In genomic region chr2:127675335-127676261, GRCh38 we compare ENCODE assay signal across 8 cellular contexts. TPM values are rescaled to one million over a fixed set of nuclear protein-coding genes. Genes with fewer than 3 reads are reported as not detected.
A peak's percentile ranks its signal among the peaks of the same experiment; 100 is the strongest.
DNase-seq lines count a peak whose midpoint lies in the region; ATAC-seq, FAIRE-seq and TF ChIP-seq lines count a peak whose summit lies in the region.

Gene LIMS2 (minus strand): TSS chr2:127675530. CDS start chr2:127675024, 506 bp downstream.

- POLR2A ChIA-PET in K562 (lab: Yijun Ruan, JAX) = interaction anchor here (0.8 to 1.2 kb wide), 2 partner anchors 11 to 781 kb away, joined by 3 to 5 read pairs; no protein-coding TSS in a partner anchor

- H3K4me3 ChIP-seq in K562 = no peak within 1 kb of the TSS
- peak within 1 kb of the TSS in 1 of 2 donors; percentile 49 for H3K4me3 ChIP-seq in small intestine (ENCODE audit: low read depth in 1 of 2, low read length in 2 of 2)

- H3K27ac ChIP-seq in K562 (ENCODE audit: extremely low read depth, low read depth, low read length) (no peak within 1 kb of the TSS), small intestine (ENCODE audit: low read depth in 1 of 2, low read length in 1 of 2) (peak within 1 kb of the TSS in 1 of 2 donors; percentile 80)

- DNase-seq in AG20443 (ENCODE audit: low spot score) (peak; percentile 85), HS-27A (ENCODE audit: low read depth) (peak; percentile 69), K562 (ENCODE audit: extremely low read depth in 1 of 4, low spot score in 3 of 4) (no peak), iPS-NIHi7 (ENCODE audit: extremely low spot score) (peak; percentile 67), small intestine (no peak)
- DNase-seq in stimulated activated CD4-positive, alpha-beta T cell treated with anti-CD3 and anti-CD28 coated beads, Interleukin-4, amount 100 ng/mL, for 24 hours = no peak

- H3K9ac ChIP-seq in K562 (ENCODE audit: insufficient read depth in 1 of 2, low read depth in 2 of 2, low read length in 2 of 2) = peak within 1 kb of the TSS in 1 of 2 experiments; percentile 9; a peak in 1 of 4 replicates

- FAIRE-seq in K562 (lab: Jason Lieb, UNC) (no peak), small intestine (lab: Jason Lieb, UNC) (no peak)

- no peak within 1 kb of the TSS for H3K4me2 ChIP-seq in K562 (ENCODE audit: insufficient read depth, low read length)

- H4K20me1 ChIP-seq in K562 (replicated peaks; ENCODE audit: control insufficient read depth, insufficient read depth, low read length) = peaks cover 12% of the 10 kb centered on the region; the same call in 1 of the 2 replicates

- peaks cover 60 to 84% of the 10 kb centered on the region in 2 experiments for H3K27me3 ChIP-seq in K562 (ENCODE audit: control insufficient read depth in 2 of 2, insufficient read depth in 2 of 2, low read length in 2 of 2)
- H3K27me3 ChIP-seq in small intestine (ENCODE audit: control insufficient read depth in 2 of 2, insufficient read depth in 2 of 2, low read length in 2 of 2) = no peaks in the 10 kb centered on the region

- BruUV-seq in K562 (replicated peaks; lab: Mats Ljungman, UMichigan) = no TSS peak

- TF ChIP-seq EP300 in K562 (IDR thresholded peaks at IDR 0.05; ENCODE audit: low read length) = no peak

- in situ Hi-C loops in K562 (cut with MboI) = no loop called here

- ATAC-seq in K562 (no peak), GM21423 (IDR thresholded peaks at IDR 0.05; ENCODE audit: unreplicated experiment) (no peak), HG03135 (IDR thresholded peaks at IDR 0.05; ENCODE audit: unreplicated experiment) (no peak)

- no peak within 1 kb of the TSS for H2AFZ ChIP-seq in K562 (ENCODE audit: low read depth, low read length)

- H3K36me3 ChIP-seq in K562 (ENCODE audit: control insufficient read depth, insufficient read depth, low read length) (no peaks in the 10 kb centered on the region), small intestine (ENCODE audit: control insufficient read depth in 2 of 2, insufficient read depth in 2 of 2, low read length in 2 of 2) (no peaks in the 10 kb centered on the region)

- peaks cover 3% of the 10 kb centered on the region for H3K9me1 ChIP-seq in K562 (ENCODE audit: control insufficient read depth, insufficient read depth, low read length)

- 23% methylated on average over 34 of the region's 56 CpGs for WGBS in K562 (ENCODE audit: insufficient coverage, low coverage, missing lambda C conversion rate)
- 4 to 7% (median 5%) methylated on average over 44 to 56 of the region's 56 CpGs for WGBS in small intestine, 3 donors

- H3K4me1 ChIP-seq in K562 (replicated peaks in 1 of 2; ENCODE audit: control insufficient read depth in 2 of 2, insufficient read depth in 2 of 2, low read length in 2 of 2) (peaks cover 0 to 17% of the 10 kb centered on the region in 2 experiments; a peak in 2 of 5 replicates), small intestine (ENCODE audit: control insufficient read depth in 2 of 2, insufficient read depth in 1 of 2, low read depth in 1 of 2, low read length in 1 of 2) (no peaks in the 10 kb centered on the region)

- no peaks in the 10 kb centered on the region for H3K9me3 ChIP-seq in K562 (replicated peaks; ENCODE audit: control insufficient read depth, insufficient read depth, low read depth, low read length)
- no peaks in the 10 kb centered on the region for H3K9me3 ChIP-seq in small intestine (ENCODE audit: control insufficient read depth, low read depth)

- TF ChIP-seq CTCF in K562 (IDR thresholded peaks at IDR 0.05 in 2 of 3, conservative IDR thresholded peaks at IDR 0.05 in 1 of 3; ENCODE audit: insufficient read depth in 2 of 3, low read depth in 1 of 3, low read length in 3 of 3) = no peak

- H3K79me2 ChIP-seq in K562 (ENCODE audit: control insufficient read depth, insufficient read depth, low read length) = no peaks in the 10 kb centered on the region

- no peak for TF ChIP-seq POLR2A in K562 (conservative IDR thresholded peaks at IDR 0.05)

- intact Hi-C loops in K562 (cut with micrococcal nuclease) = no loop called here

- TF ChIP-seq RAD21 in K562 (CRISPR knock-in tag; conservative IDR thresholded peaks at IDR 0.05 in 1 of 2, IDR thresholded peaks at IDR 0.05 in 1 of 2) = no peak

- CTCF ChIA-PET in K562 (lab: Yijun Ruan, JAX; ENCODE audit: low intra/inter-chr PET ratio) = no interaction called here

TF ChIP-seq in K562, 482 proteins besides CTCF, POLR2A, EP300 and RAD21:
- TF ChIP-seq PCBP1 (IDR thresholded peaks at IDR 0.05; ENCODE audit: low read depth, low read length, poor library complexity, severe bottlenecking) (peak; percentile 31), ZNF3 (CRISPR knock-in tag; IDR thresholded peaks at IDR 0.05) (no peak)

RNA-seq across cellular contexts. Expression of gene LIMS2, which starts in this region (rescaled TPM):
- not detected in 2 replicates for total RNA-seq in K562 (2011; cell fraction: chromatin; rRNA removed; ENCODE audit: low replicate concordance)
- total RNA-seq in K562 (2011; cell fraction: nucleolus; rRNA removed) = not detected in 2 replicates
- not detected in 2 replicates for total RNA-seq in K562 (2011; cell fraction: nucleoplasm; rRNA removed)
- total RNA-seq in K562 (2014; rRNA removed) (not detected in 2 replicates), K562 (2014; rRNA removed; fragmentation: Illumina TruSeq; extraction: Trizol) (not detected in 2 replicates), K562 (2015; rRNA removed; fragmentation: Illumina TruSeq; extraction: Trizol) (not detected in 2 replicates), K562 (2021) (0.11 and 0.22 TPM in 2 replicates)
- polyA plus RNA-seq in K562 (2011; rRNA removed) (0.04 TPM in 1 of 2 replicates, not detected in the other), K562 (2014; fragmentation: Illumina TruSeq; extraction: Trizol) (not detected in 2 replicates), K562 (2014; fragmentation: Nextera tagmentation; extraction: Ambion mirVana) (not detected), K562 (2014; rRNA removed) (not detected in 2 replicates), small intestine (10 to 100 TPM in 2 of 3 donors, 1 to 10 TPM in 1; 2.2 to 39.5 (median 10.8) TPM)
- polyA plus RNA-seq in K562 (2011; cell fraction: cytosol; rRNA removed) = not detected in 2 replicates
- not detected in 2 replicates for polyA plus RNA-seq in K562 (2011; cell fraction: nucleus; rRNA removed)
- polyA plus RNA-seq in K562 (2012) = 0.08 TPM in 2 replicates
- not detected in 2 replicates for polyA minus RNA-seq in K562 (2011; rRNA and poly(A)+ RNA removed)
- not detected in 2 replicates for polyA minus RNA-seq in K562 (2011; cell fraction: cytosol; rRNA and poly(A)+ RNA removed)
- polyA minus RNA-seq in K562 (2011; cell fraction: nucleus; rRNA and poly(A)+ RNA removed) = not detected in 2 replicates

Comparison
In these comparisons a context has a peak if more than half of its experiments do, and no peak if none do; other contexts are left out.
1. DNase-seq: peak in AG20443 (single experiment), HS-27A (single experiment) and iPS-NIHi7 (single experiment); none in K562 (0 of 4), small intestine (single experiment) and stimulated activated CD4-positive, alpha-beta T cell treated with anti-CD3 and anti-CD28 coated beads, Interleukin-4, amount 100 ng/mL, for 24 hours (single experiment).